Comparison of ENCODE assay signal across 8 cellular contexts in genomic region chr19:46860846-46861690, GRCh38. TPM values are rescaled to one million over a fixed set of nuclear protein-coding genes. Genes with fewer than 3 reads are reported as not detected.
DNase-seq lines count a peak whose midpoint lies in the region; ATAC-seq and TF ChIP-seq lines count a peak whose summit lies in the region.

Gene ARHGAP35 (plus strand): TSS chr19:46860997. CDS start chr19:46918676, 57,679 bp downstream.

- peak within 1 kb of the TSS; percentile 94 for H3K4me3 ChIP-seq in HUES64 (ENCODE audit: low read length)

- peak; percentile 8 for ATAC-seq in activated CD8-positive, alpha-beta T cell treated with anti-CD3 and anti-CD28 coated beads, Interleukin-2, amount 10 ng/mL, durations not matched to agents 7 days and 5 days

- POLR2A ChIA-PET in activated CD8-positive, alpha-beta T cell treated with anti-CD3 and anti-CD28 coated beads, Interleukin-2, amount 10 ng/mL, durations not matched to agents 7 days and 5 days (lab: Charles Lee): interaction anchor here (0.8 to 1.7 kb wide), 3 partner anchors 168 to 253 kb away, joined by 3 to 4 read pairs (median 4); partner anchors contain the start of gene ZC3H4

- H3K36me3 Mint-ChIP-seq in activated CD8-positive, alpha-beta T cell treated with anti-CD3 and anti-CD28 coated beads, Interleukin-2, amount 10 ng/mL, durations not matched to agents 7 days and 5 days (ENCODE audit: low read depth): peaks cover 8% of the 10 kb centered on the region

- DNase-seq in stimulated activated CD4-positive, alpha-beta T cell treated with anti-CD3 and anti-CD28 coated beads, Interleukin-12 subunit alpha, Interleukin-12 subunit beta, amount 100 ng/mL, for 4 hours: peak; percentile 20
- DNase-seq in stimulated activated CD4-positive, alpha-beta T cell treated with anti-CD3 and anti-CD28 coated beads, Interleukin-1b, Interleukin-23, amount 100 ng/mL, for 48 hours: no peak
- peak; percentile 33 for DNase-seq in activated CD8-positive, alpha-beta T cell treated with anti-CD3 and anti-CD28 coated beads, Interleukin-2, amount 10 ng/mL, durations not matched to agents 7 days and 5 days
- peak; percentile 56 to 74 for DNase-seq in erythroblast (lab: John Stamatoyannopoulos, UW)
- no peak for DNase-seq in myocyte (ENCODE audit: low read depth)
- DNase-seq in ureter (ENCODE audit: low spot score): peak; percentile 65
- no peak for DNase-seq in COR-L47 (lab: John Stamatoyannopoulos, UW)

- peaks cover 28% of the 10 kb centered on the region for H3K4me1 Mint-ChIP-seq in activated CD8-positive, alpha-beta T cell treated with anti-CD3 and anti-CD28 coated beads, Interleukin-2, amount 10 ng/mL, durations not matched to agents 7 days and 5 days (ENCODE audit: low read depth)

- peak within 1 kb of the TSS; percentile 84 for H3K4me3 Mint-ChIP-seq in activated CD8-positive, alpha-beta T cell treated with anti-CD3 and anti-CD28 coated beads, Interleukin-2, amount 10 ng/mL, durations not matched to agents 7 days and 5 days

- under 1% methylated on average over 69 of the region's 91 CpGs for WGBS in HUES64

- no peaks in the 10 kb centered on the region for H3K9me3 Mint-ChIP-seq in activated CD8-positive, alpha-beta T cell treated with anti-CD3 and anti-CD28 coated beads, Interleukin-2, amount 10 ng/mL, durations not matched to agents 7 days and 5 days (ENCODE audit: insufficient read depth)

- peaks cover 28% of the 10 kb centered on the region for H3K4me1 ChIP-seq in HUES64 (ENCODE audit: insufficient read depth, low read length)

- H3K9ac ChIP-seq in HUES64 (ENCODE audit: low read depth, low read length): peak within 1 kb of the TSS; percentile 99

- H3K36me3 ChIP-seq in HUES64 (ENCODE audit: insufficient read depth, low read length): no peaks in the 10 kb centered on the region

- CTCF ChIA-PET in activated CD8-positive, alpha-beta T cell treated with anti-CD3 and anti-CD28 coated beads, Interleukin-2, amount 10 ng/mL, durations not matched to agents 7 days and 5 days (lab: Charles Lee): interaction anchor here (1.0 to 1.3 kb wide), 3 partner anchors 93 to 383 kb away, joined by 3 to 4 read pairs (median 3); no protein-coding TSS in a partner anchor

- TF ChIP-seq POLR2A in erythroblast (IDR thresholded peaks at IDR 0.05; ENCODE audit: low read length): no peak

- no peaks in the 10 kb centered on the region for H3K9me3 ChIP-seq in HUES64 (ENCODE audit: insufficient read depth, low read depth, low read length)

- H3K27ac ChIP-seq in HUES64 (ENCODE audit: low read depth, low read length): peak within 1 kb of the TSS; percentile 100

- H3K27me3 ChIP-seq in HUES64 (ENCODE audit: insufficient read depth, low read length): no peaks in the 10 kb centered on the region

- H3K27ac Mint-ChIP-seq in activated CD8-positive, alpha-beta T cell treated with anti-CD3 and anti-CD28 coated beads, Interleukin-2, amount 10 ng/mL, durations not matched to agents 7 days and 5 days: peak within 1 kb of the TSS; percentile 97

- H3K27me3 Mint-ChIP-seq in activated CD8-positive, alpha-beta T cell treated with anti-CD3 and anti-CD28 coated beads, Interleukin-2, amount 10 ng/mL, durations not matched to agents 7 days and 5 days (ENCODE audit: low read depth): no peaks in the 10 kb centered on the region

RNA-seq across cellular contexts. Expression of gene ARHGAP35, which starts in this region (rescaled TPM):
- 35.2 TPM for polyA plus RNA-seq in HUES64 (2013, experiment 1 of 2)
- polyA plus RNA-seq in HUES64 (2013, experiment 2 of 2): 34.2 TPM
- total RNA-seq in activated CD8-positive, alpha-beta T cell treated with anti-CD3 and anti-CD28 coated beads, Interleukin-2, amount 10 ng/mL, durations not matched to agents 7 days and 5 days: 10 to 100 TPM; 23.9 to 24.1 TPM
- total RNA-seq in myocyte (30.5 and 31.0 TPM in 2 replicates), ureter (84.0 TPM)
- polyA plus RNA-seq in myocyte (2012): 36.6 TPM

Comparison
In these comparisons a context has a peak if more than half of its experiments do, and no peak if none do; other contexts are left out.
1. DNase-seq: peak in stimulated activated CD4-positive, alpha-beta T cell treated with anti-CD3 and anti-CD28 coated beads, Interleukin-12 subunit alpha, Interleukin-12 subunit beta, amount 100 ng/mL, for 4 hours (single experiment), activated CD8-positive, alpha-beta T cell treated with anti-CD3 and anti-CD28 coated beads, Interleukin-2, amount 10 ng/mL, durations not matched to agents 7 days and 5 days (single experiment), erythroblast (2 of 2) and ureter (single experiment); none in stimulated activated CD4-positive, alpha-beta T cell treated with anti-CD3 and anti-CD28 coated beads, Interleukin-1b, Interleukin-23, amount 100 ng/mL, for 48 hours (single experiment), myocyte (single experiment) and COR-L47 (single experiment).